ENCODE assay signal across 9 cellular contexts in genomic region chr18:76445275-76445674, GRCh38. TPM values are rescaled to one million over a fixed set of nuclear protein-coding genes. Genes with fewer than 3 reads are reported as not detected.
DNase-seq lines count a peak whose midpoint lies in the region; ATAC-seq and TF ChIP-seq lines count a peak whose summit lies in the region.
"Had no signal": no experiment of that assay in that cellular context is flagged by ENCODE, and none has a peak within 500 bp of the region (broad histone marks: within the 10 kb centered on the region; RNA-seq: fewer than 3 reads in every experiment).

No MANE protein-coding gene starts in this region.

- no peaks in the 10 kb centered on the region for H3K27me3 ChIP-seq in spleen (replicated peaks in 1 of 7)
- H3K27me3 ChIP-seq: right lobe of liver had no signal

- peak overlapping the region; percentile 91 for H3K4me3 Mint-ChIP-seq in glutamatergic neuron (ENCODE audit: unreplicated experiment)

- no peak overlapping the region for H3K4me3 ChIP-seq in spleen
- H3K4me3 ChIP-seq: right lobe of liver had no signal

- peak; percentile 74 for DNase-seq in GM04503 (ENCODE audit: low read depth)
- DNase-seq in amniotic epithelial cell (ENCODE audit: low read depth), result peak; percentile 92
- no peak for DNase-seq in glutamatergic neuron
- DNase-seq in spleen, result no peak
- DNase-seq in HuH-7 (ENCODE audit: low spot score), result no peak
- no peak for DNase-seq in C1 segment of cervical spinal cord (lab: John Stamatoyannopoulos, UW)
- no peak for DNase-seq in stimulated activated naive CD8-positive, alpha-beta T cell treated with anti-CD3 and anti-CD28 coated beads, Interleukin-15, Interleukin-2, amounts not matched to agents 100 U/mL and 50 U/mL, for 24 hours
- DNase-seq in cerebellar cortex (ENCODE audit: low spot score), result no peak

- peaks cover 31% of the 10 kb centered on the region for H3K27me3 Mint-ChIP-seq in glutamatergic neuron (ENCODE audit: unreplicated experiment)

- peaks cover 0 to 34% (median 25%) of the 10 kb centered on the region in 6 donors for H3K36me3 ChIP-seq in spleen

- no peaks in the 10 kb centered on the region for H3K9me3 ChIP-seq in spleen
- H3K9me3 ChIP-seq: right lobe of liver had no signal

- intact Hi-C loops in spleen (cut with DNase I; ENCODE audit: low total_unique reads), result no loop called here

- TF ChIP-seq CTCF in glutamatergic neuron (IDR thresholded peaks at IDR 0.05; ENCODE audit: partially characterized antibody, unreplicated experiment), result no peak
- no peak for TF ChIP-seq CTCF in spleen (IDR thresholded peaks at IDR 0.05 in 8 of 11, conservative IDR thresholded peaks at IDR 0.05 in 3 of 11)

- ATAC-seq in stimulated activated naive CD8-positive, alpha-beta T cell treated with anti-CD3 and anti-CD28 coated beads, Interleukin-15, Interleukin-2, amounts not matched to agents 100 U/mL and 50 U/mL, for 24 hours, result no peak

- peaks cover 9% of the 10 kb centered on the region for H3K36me3 Mint-ChIP-seq in glutamatergic neuron (ENCODE audit: unreplicated experiment)

- no peak for TF ChIP-seq POLR2A in spleen (IDR thresholded peaks at IDR 0.05)

- peak overlapping the region in 6 of 8 donors; percentile 24 to 93 (median 48) for H3K27ac ChIP-seq in spleen

- peaks cover 71% of the 10 kb centered on the region for H3K4me1 Mint-ChIP-seq in glutamatergic neuron (ENCODE audit: low read depth, unreplicated experiment)

- H3K4me1 ChIP-seq in spleen, result peaks cover 14 to 69% (median 53%) of the 10 kb centered on the region in 6 donors

- peaks cover 35% of the 10 kb centered on the region for H3K9me3 Mint-ChIP-seq in glutamatergic neuron (ENCODE audit: unreplicated experiment)

- peak overlapping the region; percentile 95 for H3K27ac Mint-ChIP-seq in glutamatergic neuron (ENCODE audit: unreplicated experiment)

- WGBS in spleen, 5 donors, result 56 to 78% (median 69%) methylated on average over 3 of the region's 3 CpGs

RNA-seq across cellular contexts. Expression of gene ZNF516, which starts 49.8 kb away (rescaled TPM):
- total RNA-seq in glutamatergic neuron (ENCODE audit: unreplicated experiment) (192 TPM), spleen (10 to 100 TPM; 20.8 to 58.4 (median 41.1) TPM)
- 1 to 10 TPM; 4.5 to 8.7 (median 4.9) TPM for polyA plus RNA-seq in spleen

Comparison
In these comparisons a context has a peak if more than half of its experiments do, and no peak if none do; other contexts are left out.
1. DNase-seq: peak in GM04503 (single experiment) and amniotic epithelial cell (single experiment); none in glutamatergic neuron (single experiment), spleen (single experiment), HuH-7 (single experiment), C1 segment of cervical spinal cord (0 of 14), stimulated activated naive CD8-positive, alpha-beta T cell treated with anti-CD3 and anti-CD28 coated beads, Interleukin-15, Interleukin-2, amounts not matched to agents 100 U/mL and 50 U/mL, for 24 hours (single experiment) and cerebellar cortex (single experiment).